8 cellular contexts compared by ENCODE assay signal in genomic region chr17:42276609-42277341, GRCh38. TPM values are rescaled to one million over a fixed set of nuclear protein-coding genes. Genes with fewer than 3 reads are reported as not detected.
A peak's percentile ranks its signal among the peaks of the same experiment; 100 is the strongest.
DNase-seq lines count a peak whose midpoint lies in the region; ATAC-seq and TF ChIP-seq lines count a peak whose summit lies in the region.

No MANE protein-coding gene starts in this region.

- POLR2A ChIA-PET in activated CD4-positive, alpha-beta T cell treated with anti-CD3 and anti-CD28 coated beads for 36 hours (lab: Charles Lee), result interaction anchor here (0.6 to 2.0 kb wide), 4 partner anchors 10 to 38 kb away, joined by 3 to 17 read pairs (median 4); no protein-coding TSS in a partner anchor

- no peak for TF ChIP-seq POLR2A in lower leg skin (IDR thresholded peaks at IDR 0.05)

- TF ChIP-seq CTCF in lower leg skin (IDR thresholded peaks at IDR 0.05), result no peak

- peak; percentile 17 for ATAC-seq in activated CD4-positive, alpha-beta T cell treated with anti-CD3 and anti-CD28 coated beads for 36 hours
- ATAC-seq in stimulated activated naive CD8-positive, alpha-beta T cell treated with anti-CD3 and anti-CD28 coated beads, Interleukin-15, Interleukin-2, amounts not matched to agents 100 U/mL and 50 U/mL, for 24 hours, result peak; percentile 24

- peaks cover 37% of the 10 kb centered on the region for H3K36me3 Mint-ChIP-seq in activated CD4-positive, alpha-beta T cell treated with anti-CD3 and anti-CD28 coated beads for 36 hours (ENCODE audit: low read depth)
- H3K36me3 Mint-ChIP-seq in T-helper 2 cell treated with Interferon-gamma antibody and Interleukin-4, amounts not matched to agents 5 μg/mL and 100 μg/mL, for 36 hours (ENCODE audit: low read depth), result peaks cover 10% of the 10 kb centered on the region

- peak; percentile 62 for DNase-seq in activated CD4-positive, alpha-beta T cell treated with anti-CD3 and anti-CD28 coated beads for 36 hours
- no peak for DNase-seq in activated CD4-positive, alpha-beta T cell treated with anti-CD3 and anti-CD28 coated beads for 1 hour
- DNase-seq in HT1080 (ENCODE audit: low read depth) (peak; percentile 85), dermis blood vessel endothelial cell (peak; percentile 87), lower leg skin (ENCODE audit: low spot score in 2 of 2) (peak; percentile 56 to 95), NCI-H1105 treated with DMSO at 0.1 percent for 48 hours (lab: John Stamatoyannopoulos, UW) (no peak)
- peak; percentile 27 for DNase-seq in T-helper 2 cell treated with Interferon-gamma antibody and Interleukin-4, amounts not matched to agents 5 μg/mL and 100 μg/mL, for 36 hours (ENCODE audit: low spot score)
- peak; percentile 41 for DNase-seq in stimulated activated naive CD8-positive, alpha-beta T cell treated with anti-CD3 and anti-CD28 coated beads, Interleukin-15, Interleukin-2, amounts not matched to agents 100 U/mL and 50 U/mL, for 24 hours

- peak overlapping the region; percentile 80 for H3K27ac Mint-ChIP-seq in activated CD4-positive, alpha-beta T cell treated with anti-CD3 and anti-CD28 coated beads for 36 hours
- H3K27ac Mint-ChIP-seq in T-helper 2 cell treated with Interferon-gamma antibody and Interleukin-4, amounts not matched to agents 5 μg/mL and 100 μg/mL, for 36 hours, result peak overlapping the region; percentile 87

- no peaks in the 10 kb centered on the region for H3K9me3 Mint-ChIP-seq in activated CD4-positive, alpha-beta T cell treated with anti-CD3 and anti-CD28 coated beads for 36 hours (ENCODE audit: low read depth)
- H3K9me3 Mint-ChIP-seq in T-helper 2 cell treated with Interferon-gamma antibody and Interleukin-4, amounts not matched to agents 5 μg/mL and 100 μg/mL, for 36 hours, result no peaks in the 10 kb centered on the region

- peak overlapping the region; percentile 77 for H3K4me3 Mint-ChIP-seq in activated CD4-positive, alpha-beta T cell treated with anti-CD3 and anti-CD28 coated beads for 36 hours
- H3K4me3 Mint-ChIP-seq in T-helper 2 cell treated with Interferon-gamma antibody and Interleukin-4, amounts not matched to agents 5 μg/mL and 100 μg/mL, for 36 hours, result peak overlapping the region; percentile 87

- intact Hi-C loops in activated CD4-positive, alpha-beta T cell treated with anti-CD3 and anti-CD28 coated beads for 36 hours (cut with DNase I, micrococcal nuclease), result loop anchor here (1.0 kb wide), 3 partner anchors 11 to 95 kb away; partner anchors contain the start of genes KCNH4 (in 1 of the 2) and STAT5A (in 1 of the 2)
- intact Hi-C loops in lower leg skin (cut with DNase I; ENCODE audit: low total_unique reads), result no loop called here

- H3K4me1 Mint-ChIP-seq in activated CD4-positive, alpha-beta T cell treated with anti-CD3 and anti-CD28 coated beads for 36 hours, result peaks cover 34% of the 10 kb centered on the region
- H3K4me1 Mint-ChIP-seq in T-helper 2 cell treated with Interferon-gamma antibody and Interleukin-4, amounts not matched to agents 5 μg/mL and 100 μg/mL, for 36 hours (ENCODE audit: low read depth), result peaks cover 35% of the 10 kb centered on the region

- no peaks in the 10 kb centered on the region for H3K27me3 Mint-ChIP-seq in activated CD4-positive, alpha-beta T cell treated with anti-CD3 and anti-CD28 coated beads for 36 hours
- no peaks in the 10 kb centered on the region for H3K27me3 Mint-ChIP-seq in T-helper 2 cell treated with Interferon-gamma antibody and Interleukin-4, amounts not matched to agents 5 μg/mL and 100 μg/mL, for 36 hours (ENCODE audit: low read depth)

- peak overlapping the region; percentile 71 for H3K4me3 ChIP-seq in lower leg skin (ENCODE audit: low read depth, poor library complexity, severe bottlenecking)

- WGBS in lower leg skin, 2 donors, result 2 to 3% methylated on average over 31 to 32 of the region's 44 CpGs

- CTCF ChIA-PET in activated CD4-positive, alpha-beta T cell treated with anti-CD3 and anti-CD28 coated beads for 36 hours (lab: Charles Lee), result interaction anchor here (0.5 to 1.8 kb wide), 8 partner anchors 9 to 56 kb away, joined by 3 to 6 read pairs (median 4); no protein-coding TSS in a partner anchor

RNA-seq across cellular contexts. Expression of gene STAT5B, which starts 0.6 kb away (rescaled TPM):
- total RNA-seq in activated CD4-positive, alpha-beta T cell treated with anti-CD3 and anti-CD28 coated beads for 36 hours, result 100 to 1,000 TPM; 162 to 203 TPM
- total RNA-seq in HT1080 (2014; rRNA removed; shearing (Covaris generic)), result 18.1 and 21.8 TPM in 2 replicates
- 16.4 and 20.4 TPM in 2 replicates for polyA plus RNA-seq in HT1080 (2015; cell fraction: cytosol; rRNA removed)
- 47.0 and 47.7 TPM in 2 replicates for polyA plus RNA-seq in HT1080 (2015; cell fraction: nucleus; rRNA removed)
- 46.3 and 46.8 TPM in 2 replicates for total RNA-seq in dermis blood vessel endothelial cell
- 10 to 100 TPM; 40.2 to 72.4 (median 50.5) TPM for total RNA-seq in lower leg skin

RNA-seq across cellular contexts. Expression of gene STAT5A, which starts 11.5 kb away (rescaled TPM):
- 100 to 1,000 TPM; 178 to 203 TPM for total RNA-seq in activated CD4-positive, alpha-beta T cell treated with anti-CD3 and anti-CD28 coated beads for 36 hours
- 1.1 and 1.7 TPM in 2 replicates for total RNA-seq in HT1080 (2014; rRNA removed; shearing (Covaris generic))
- 1.6 and 1.9 TPM in 2 replicates for polyA plus RNA-seq in HT1080 (2015; cell fraction: cytosol; rRNA removed)
- polyA plus RNA-seq in HT1080 (2015; cell fraction: nucleus; rRNA removed), result 3.8 and 4.6 TPM in 2 replicates
- 51.4 and 60.2 TPM in 2 replicates for total RNA-seq in dermis blood vessel endothelial cell
- 10 to 100 TPM; 25.1 to 60.9 (median 48.0) TPM for total RNA-seq in lower leg skin

Comparison
In these comparisons a context has a peak if more than half of its experiments do, and no peak if none do; other contexts are left out.
1. DNase-seq: peak in activated CD4-positive, alpha-beta T cell treated with anti-CD3 and anti-CD28 coated beads for 36 hours (single experiment), HT1080 (single experiment), T-helper 2 cell treated with Interferon-gamma antibody and Interleukin-4, amounts not matched to agents 5 μg/mL and 100 μg/mL, for 36 hours (single experiment), dermis blood vessel endothelial cell (single experiment), lower leg skin (2 of 2) and stimulated activated naive CD8-positive, alpha-beta T cell treated with anti-CD3 and anti-CD28 coated beads, Interleukin-15, Interleukin-2, amounts not matched to agents 100 U/mL and 50 U/mL, for 24 hours (single experiment); none in activated CD4-positive, alpha-beta T cell treated with anti-CD3 and anti-CD28 coated beads for 1 hour (single experiment) and NCI-H1105 treated with DMSO at 0.1 percent for 48 hours (single experiment).